ENCODE assay signal across 8 cellular contexts in genomic region chr1:206503591-206504362, GRCh38. TPM values are rescaled to one million over a fixed set of nuclear protein-coding genes. Genes with fewer than 3 reads are reported as not detected.
DNase-seq lines count a peak whose midpoint lies in the region; ATAC-seq and TF ChIP-seq lines count a peak whose summit lies in the region.

No MANE protein-coding gene starts in this region.

- CTCF ChIA-PET in activated CD4-positive, alpha-beta T cell treated with anti-CD3 and anti-CD28 coated beads for 36 hours (lab: Charles Lee): interaction anchor here (0.7 to 2.5 kb wide), 9 partner anchors 14 to 414 kb away, joined by 3 to 12 read pairs (median 3); no protein-coding TSS in a partner anchor

- peak overlapping the region; percentile 1 for H3K27ac Mint-ChIP-seq in activated CD4-positive, alpha-beta T cell treated with anti-CD3 and anti-CD28 coated beads for 36 hours
- peak overlapping the region; percentile 57 to 81 for H3K27ac Mint-ChIP-seq in natural killer cell

- no peaks in the 10 kb centered on the region for H3K9me3 Mint-ChIP-seq in activated CD4-positive, alpha-beta T cell treated with anti-CD3 and anti-CD28 coated beads for 36 hours (ENCODE audit: low read depth)
- H3K9me3 Mint-ChIP-seq in natural killer cell: no peaks in the 10 kb centered on the region

- TF ChIP-seq CTCF in brain microvascular endothelial cell (IDR thresholded peaks at IDR 0.05; ENCODE audit: low read depth, low read length, missing control alignments) (no peak), natural killer cell (IDR thresholded peaks at IDR 0.05) (no peak), ovary (IDR thresholded peaks at IDR 0.05) (no peak)

- ATAC-seq in activated CD4-positive, alpha-beta T cell treated with anti-CD3 and anti-CD28 coated beads for 36 hours: peak; percentile 79
- ATAC-seq in HG02852 (IDR thresholded peaks at IDR 0.05; ENCODE audit: unreplicated experiment) (peak; percentile 68), natural killer cell (peak; percentile 50 to 58 (median 54))

- no peaks in the 10 kb centered on the region for H3K36me3 Mint-ChIP-seq in activated CD4-positive, alpha-beta T cell treated with anti-CD3 and anti-CD28 coated beads for 36 hours (ENCODE audit: low read depth)
- H3K36me3 Mint-ChIP-seq in natural killer cell: no peaks in the 10 kb centered on the region

- POLR2A ChIA-PET in activated CD4-positive, alpha-beta T cell treated with anti-CD3 and anti-CD28 coated beads for 36 hours (lab: Charles Lee): interaction anchor here (0.6 kb wide), 1 partner anchor 546 kb away, joined by 7 read pairs; no protein-coding TSS in a partner anchor

- H3K36me3 ChIP-seq in brain microvascular endothelial cell (replicated peaks) (peaks cover 5% of the 10 kb centered on the region), ovary (no peaks in the 10 kb centered on the region)

- H3K27ac ChIP-seq in brain microvascular endothelial cell (peak overlapping the region; percentile 68), ovary (no peak overlapping the region)

- no peak for TF ChIP-seq EP300 in ovary (IDR thresholded peaks at IDR 0.05)

- no peak overlapping the region for H3K4me3 ChIP-seq in brain microvascular endothelial cell (ENCODE audit: low read depth, low read length)
- no peak overlapping the region for H3K4me3 ChIP-seq in ovary

- no peak for TF ChIP-seq POLR2A in ovary (IDR thresholded peaks at IDR 0.05)

- in situ Hi-C loops in brain microvascular endothelial cell (cut with HindIII; ENCODE audit: low pct_ligation_motif_present, low sequenced_read_pairs): no loop called here

- H3K9me3 ChIP-seq in ovary: no peaks in the 10 kb centered on the region

- peaks cover 47% of the 10 kb centered on the region for H3K4me1 Mint-ChIP-seq in activated CD4-positive, alpha-beta T cell treated with anti-CD3 and anti-CD28 coated beads for 36 hours
- H3K4me1 Mint-ChIP-seq in natural killer cell: peaks cover 33 to 48% of the 10 kb centered on the region in 2 donors

- H3K27me3 Mint-ChIP-seq in activated CD4-positive, alpha-beta T cell treated with anti-CD3 and anti-CD28 coated beads for 36 hours: peaks cover 13% of the 10 kb centered on the region
- H3K27me3 Mint-ChIP-seq in natural killer cell (ENCODE audit: low read depth in 2 of 2): peaks cover 0 to 2% of the 10 kb centered on the region in 2 donors

- peak; percentile 75 for DNase-seq in activated CD4-positive, alpha-beta T cell treated with anti-CD3 and anti-CD28 coated beads for 36 hours
- no peak for DNase-seq in activated CD4-positive, alpha-beta T cell treated with anti-CD3 and anti-CD28 coated beads, Interleukin-2, amount 50 U/mL, for 1 hour
- DNase-seq in RPMI7951 (ENCODE audit: low read depth) (peak; percentile 99), brain microvascular endothelial cell (peak; percentile 97), natural killer cell (peak; percentile 28), ovary (no peak), ecto neural progenitor cell (ENCODE audit: low spot score) (no peak)

- H3K4me1 ChIP-seq in ovary (ENCODE audit: insufficient read depth): peaks cover 5% of the 10 kb centered on the region

- 53 to 58% (median 58%) methylated on average over 8 of the region's 8 CpGs for WGBS in ovary, 3 donors

- no peak overlapping the region for H3K4me3 Mint-ChIP-seq in activated CD4-positive, alpha-beta T cell treated with anti-CD3 and anti-CD28 coated beads for 36 hours
- H3K4me3 Mint-ChIP-seq in natural killer cell: peak overlapping the region; percentile 51

- intact Hi-C loops in activated CD4-positive, alpha-beta T cell treated with anti-CD3 and anti-CD28 coated beads for 36 hours (cut with DNase I, micrococcal nuclease): loop anchor here (1.0 to 5.0 kb wide), 4 partner anchors 79 to 300 kb away; partner anchors contain the start of gene MAPKAPK2 (in 1 of the 2)
- intact Hi-C loops in natural killer cell (cut with micrococcal nuclease) (loop anchor here (2.0 kb wide), 1 partner anchor 77 kb away; no protein-coding TSS in a partner anchor), ovary (cut with DNase I) (loop anchor here in 1 of 4 donors (5.0 kb wide), 1 partner anchor 39 kb away; no protein-coding TSS in a partner anchor)

- peaks cover 10% of the 10 kb centered on the region for H3K27me3 ChIP-seq in brain microvascular endothelial cell (replicated peaks)
- H3K27me3 ChIP-seq in ovary: no peaks in the 10 kb centered on the region

RNA-seq across cellular contexts. Expression of gene RASSF5, which starts 3.6 kb away (rescaled TPM):
- total RNA-seq in activated CD4-positive, alpha-beta T cell treated with anti-CD3 and anti-CD28 coated beads for 36 hours: 100 to 1,000 TPM; 223 to 239 TPM
- 0.24 and 0.59 TPM in 2 replicates for total RNA-seq in RPMI7951 (2014; rRNA removed; shearing (Covaris generic))
- total RNA-seq in natural killer cell (100 to 1,000 TPM; 231 to 333 (median 279) TPM), ovary (10 to 100 TPM in 1 of 7 donors, 1 to 10 TPM in 6; 1.9 to 11.8 (median 5.3) TPM)
- polyA plus RNA-seq in ovary: 1 to 10 TPM; 1.8 to 9.0 TPM

RNA-seq across cellular contexts. Expression of gene IKBKE, which starts 33.5 kb away (rescaled TPM):
- 10 to 100 TPM; 15.3 to 17.2 TPM for total RNA-seq in activated CD4-positive, alpha-beta T cell treated with anti-CD3 and anti-CD28 coated beads for 36 hours
- 8.9 and 9.0 TPM in 2 replicates for total RNA-seq in RPMI7951 (2014; rRNA removed; shearing (Covaris generic))
- total RNA-seq in natural killer cell (10 to 100 TPM; 31.6 to 34.6 (median 32.2) TPM), ovary (1 to 10 TPM in 6 of 7 donors, under 1 TPM in 1; 0.86 to 3.9 (median 2.6) TPM)
- polyA plus RNA-seq in ovary: 1 to 10 TPM; 1.2 to 1.3 TPM

Comparison
In these comparisons a context has a peak if more than half of its experiments do, and no peak if none do; other contexts are left out.
1. DNase-seq: peak in activated CD4-positive, alpha-beta T cell treated with anti-CD3 and anti-CD28 coated beads for 36 hours (single experiment), RPMI7951 (single experiment), brain microvascular endothelial cell (single experiment) and natural killer cell (single experiment); none in activated CD4-positive, alpha-beta T cell treated with anti-CD3 and anti-CD28 coated beads, Interleukin-2, amount 50 U/mL, for 1 hour (single experiment), ovary (0 of 5) and ecto neural progenitor cell (single experiment).
2. RNA of gene RASSF5, which starts 3.6 kb away (total RNA-seq): 231 to 333 TPM in natural killer cell and 223 to 239 TPM in activated CD4-positive, alpha-beta T cell treated with anti-CD3 and anti-CD28 coated beads for 36 hours; 1.9 to 11.8 TPM in ovary and 0.24 to 0.59 TPM in RPMI7951; every median in the first group is over 10 times any median in the second.
3. Peak in every context shown above with its lines, with median percentiles within 50 percentile points of each other: ATAC-seq.